Comparison of ENCODE assay signal across 2 cellular contexts in genomic region chrX:75334407-75335126, GRCh38.
DNase-seq lines count a peak whose midpoint lies in the region; TF ChIP-seq lines count a peak whose summit lies in the region.
"Not testable (repeated sequence)": the region's sequence is repeated elsewhere in the genome, so short reads cannot be mapped to it uniquely, and the experiment has no call there.

No MANE protein-coding gene starts in this region.

- H3K36me3 ChIP-seq in BLaER1: peaks cover 20% of the 10 kb centered on the region

- H3K4me1 Mint-ChIP-seq in osteocyte (ENCODE audit: unreplicated experiment): not testable (repeated sequence)

- DNase-seq in osteocyte (ENCODE audit: extremely low spot score, unreplicated experiment): peak; percentile 78

- peaks cover 29% of the 10 kb centered on the region for H3K36me3 Mint-ChIP-seq in osteocyte (ENCODE audit: unreplicated experiment)

- 0 out of 2 replicates have a peak overlapping the region, but pooled peaks have one; percentile 18 for H3K4me3 ChIP-seq in BLaER1

- H3K4me1 ChIP-seq in BLaER1: not testable (repeated sequence)

- not testable (repeated sequence) for H3K9ac ChIP-seq in BLaER1

- H3K27ac Mint-ChIP-seq in osteocyte (ENCODE audit: unreplicated experiment): not testable (repeated sequence)

- peaks cover 43% of the 10 kb centered on the region for H3K9me3 Mint-ChIP-seq in osteocyte (ENCODE audit: unreplicated experiment)

- H3K27ac ChIP-seq in BLaER1: not testable (repeated sequence)

- not testable (repeated sequence) for H3K27me3 Mint-ChIP-seq in osteocyte (ENCODE audit: unreplicated experiment)

- not testable (repeated sequence) for H3K27me3 ChIP-seq in BLaER1

- H3K9me3 ChIP-seq in BLaER1: peaks cover 50% of the 10 kb centered on the region

- TF ChIP-seq CTCF in osteocyte (IDR thresholded peaks at IDR 0.05): not testable (repeated sequence)

- H3K4me3 Mint-ChIP-seq in osteocyte (ENCODE audit: unreplicated experiment): not testable (repeated sequence)

- not testable (repeated sequence) for H4K20me1 ChIP-seq in BLaER1

- not testable (repeated sequence) for H3K4me2 ChIP-seq in BLaER1
